26 cellular contexts compared by ENCODE assay signal in the genomic region with DNA sequence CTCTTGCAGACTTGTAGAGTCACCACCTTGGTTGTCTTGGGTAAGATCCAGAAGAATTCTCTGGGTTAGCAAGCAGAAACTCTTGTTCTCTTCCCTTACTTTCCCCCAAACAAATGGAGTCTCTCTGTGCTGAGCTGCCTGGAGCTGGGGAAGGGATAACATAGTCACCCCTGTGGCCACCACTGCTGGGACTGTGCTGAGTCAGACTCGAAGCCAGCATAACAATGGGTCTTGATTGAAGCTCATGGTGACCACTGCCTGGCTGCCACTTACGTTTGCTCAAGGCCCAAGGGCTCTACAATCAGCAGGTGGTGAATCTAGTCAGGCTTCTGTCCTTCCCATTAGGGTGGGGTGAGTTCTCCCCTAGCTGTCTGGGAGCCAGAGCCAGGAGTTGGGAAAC. TPM values are rescaled to one million over a fixed set of nuclear protein-coding genes. Genes with fewer than 3 reads are reported as not detected.
DNase-seq lines count a peak whose midpoint lies in the region; ATAC-seq, FAIRE-seq and TF ChIP-seq lines count a peak whose summit lies in the region.
"Had no signal": no experiment of that assay in that cellular context is flagged by ENCODE, and none has a peak within 500 bp of the region (broad histone marks: within the 10 kb centered on the region; RNA-seq: fewer than 3 reads in every experiment).

No MANE protein-coding gene starts in this region.

- peak overlapping the region; percentile 56 for H3K27ac ChIP-seq in C4-2B
- H3K27ac ChIP-seq: dorsolateral prefrontal cortex, epithelial cell of prostate, hepatocyte had no signal

- peaks cover 9% of the 10 kb centered on the region for H3K36me3 Mint-ChIP-seq in WTC11

- H3K4me3 ChIP-seq in fibroblast of the aortic adventitia (ENCODE audit: low read depth, low read length) = no peak overlapping the region
- H3K4me3 ChIP-seq: dorsolateral prefrontal cortex, hepatocyte, skin epidermis had no signal

- TF ChIP-seq POLR2A in H54 (IDR thresholded peaks at IDR 0.05; ENCODE audit: low read depth, low read length) = no peak

- no peaks in the 10 kb centered on the region for H3K27me3 Mint-ChIP-seq in WTC11 (ENCODE audit: low read depth)
- H3K27me3 Mint-ChIP-seq: CD4-positive, CD25-positive, alpha-beta regulatory T cell; progenitor cell of endocrine pancreas; T-cell had no signal

- DNase-seq in H54 (ENCODE audit: insufficient read length, low spot score) = no peak
- no peak for DNase-seq in WTC11 (ENCODE audit: low spot score)
- DNase-seq in fibroblast of the aortic adventitia (ENCODE audit: low read depth) = peak; percentile 32
- no peak for DNase-seq in superior temporal gyrus (ENCODE audit: extremely low spot score)
- DNase-seq: activated CD4-positive, alpha-beta T cell treated with anti-CD3 and anti-CD28 coated beads for 1 hour; activated CD8-positive, alpha-beta T cell treated with anti-CD3 and anti-CD28 coated beads, Interleukin-2, amount 10 ng/mL, durations not matched to agents 7 days and 5 days; activated gamma-delta T cell treated with Interleukin-2 at 50 U/mL for 16 hours; CD4-positive, CD25-positive, alpha-beta regulatory T cell; central memory CD4-positive, alpha-beta T cell; DMS153; dorsolateral prefrontal cortex; KBM-7; NCI-H526 treated with DMSO at 0.1 percent for 48 hours; OCI-M1; SIG-M5; stimulated activated CD4-positive, alpha-beta T cell treated with anti-CD3 and anti-CD28 coated beads, Interleukin-1b, Interleukin-23, amount 100 ng/mL, for 48 hours; T-cell had no signal

- peaks cover 31% of the 10 kb centered on the region for H3K4me1 Mint-ChIP-seq in WTC11

- peak; percentile 58 for FAIRE-seq in H54 (lab: Jason Lieb, UNC)

- POLR2A ChIA-PET in WTC11 (lab: Charles Lee) = no interaction called here

- H3K9me3 Mint-ChIP-seq in WTC11 = 0 out of 2 replicates have a peak, but pooled peaks cover 5% of the 10 kb centered on the region
- H3K9me3 Mint-ChIP-seq: T-cell had no signal

- ATAC-seq in WTC11 = peak; percentile 77
- ATAC-seq in GM21515 (IDR thresholded peaks at IDR 0.05; ENCODE audit: unreplicated experiment) = no peak
- no peak for ATAC-seq in HG03457 (IDR thresholded peaks at IDR 0.05; ENCODE audit: unreplicated experiment)
- ATAC-seq in GM18498 (IDR thresholded peaks at IDR 0.05; ENCODE audit: unreplicated experiment) = no peak
- ATAC-seq: activated CD8-positive, alpha-beta T cell treated with anti-CD3 and anti-CD28 coated beads, Interleukin-2, amount 10 ng/mL, durations not matched to agents 7 days and 5 days; T-cell had no signal

- H3K4me3 Mint-ChIP-seq in WTC11 = no peak overlapping the region
- H3K4me3 Mint-ChIP-seq: activated CD8-positive, alpha-beta T cell treated with anti-CD3 and anti-CD28 coated beads, Interleukin-2, amount 10 ng/mL, durations not matched to agents 7 days and 5 days; CD4-positive, CD25-positive, alpha-beta regulatory T cell; T-cell had no signal

- TF ChIP-seq CTCF in C4-2B (conservative IDR thresholded peaks at IDR 0.05) (no peak), WTC11 (IDR thresholded peaks at IDR 0.05) (no peak), fibroblast of the aortic adventitia (IDR thresholded peaks at IDR 0.05; ENCODE audit: insufficient read depth, low read length) (no peak)

- CTCF ChIA-PET in WTC11 (lab: Charles Lee) = interaction anchor here (0.8 to 1.0 kb wide), 2 partner anchors 34 to 370 kb away, joined by 3 read pairs; partner anchors contain the start of gene SMIM13

- peak overlapping the region; percentile 51; the same call in 1 of the 2 replicates for H3K27ac Mint-ChIP-seq in WTC11
- H3K27ac Mint-ChIP-seq: activated CD8-positive, alpha-beta T cell treated with anti-CD3 and anti-CD28 coated beads, Interleukin-2, amount 10 ng/mL, durations not matched to agents 7 days and 5 days; progenitor cell of endocrine pancreas; T-cell had no signal

TF ChIP-seq in WTC11, 78 proteins besides CTCF, POLR2A, EP300 and RAD21 (continues in another document):
- TF ChIP-seq, protein P1, sequence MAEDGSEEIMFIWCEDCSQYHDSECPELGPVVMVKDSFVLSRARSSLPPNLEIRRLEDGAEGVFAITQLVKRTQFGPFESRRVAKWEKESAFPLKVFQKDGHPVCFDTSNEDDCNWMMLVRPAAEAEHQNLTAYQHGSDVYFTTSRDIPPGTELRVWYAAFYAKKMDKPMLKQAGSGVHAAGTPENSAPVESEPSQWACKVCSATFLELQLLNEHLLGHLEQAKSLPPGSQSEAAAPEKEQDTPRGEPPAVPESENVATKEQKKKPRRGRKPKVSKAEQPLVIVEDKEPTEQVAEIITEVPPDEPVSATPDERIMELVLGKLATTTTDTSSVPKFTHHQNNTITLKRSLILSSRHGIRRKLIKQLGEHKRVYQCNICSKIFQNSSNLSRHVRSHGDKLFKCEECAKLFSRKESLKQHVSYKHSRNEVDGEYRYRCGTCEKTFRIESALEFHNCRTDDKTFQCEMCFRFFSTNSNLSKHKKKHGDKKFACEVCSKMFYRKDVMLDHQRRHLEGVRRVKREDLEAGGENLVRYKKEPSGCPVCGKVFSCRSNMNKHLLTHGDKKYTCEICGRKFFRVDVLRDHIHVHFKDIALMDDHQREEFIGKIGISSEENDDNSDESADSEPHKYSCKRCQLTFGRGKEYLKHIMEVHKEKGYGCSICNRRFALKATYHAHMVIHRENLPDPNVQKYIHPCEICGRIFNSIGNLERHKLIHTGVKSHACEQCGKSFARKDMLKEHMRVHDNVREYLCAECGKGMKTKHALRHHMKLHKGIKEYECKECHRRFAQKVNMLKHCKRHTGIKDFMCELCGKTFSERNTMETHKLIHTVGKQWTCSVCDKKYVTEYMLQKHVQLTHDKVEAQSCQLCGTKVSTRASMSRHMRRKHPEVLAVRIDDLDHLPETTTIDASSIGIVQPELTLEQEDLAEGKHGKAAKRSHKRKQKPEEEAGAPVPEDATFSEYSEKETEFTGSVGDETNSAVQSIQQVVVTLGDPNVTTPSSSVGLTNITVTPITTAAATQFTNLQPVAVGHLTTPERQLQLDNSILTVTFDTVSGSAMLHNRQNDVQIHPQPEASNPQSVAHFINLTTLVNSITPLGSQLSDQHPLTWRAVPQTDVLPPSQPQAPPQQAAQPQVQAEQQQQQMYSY (CRISPR knock-in tag; IDR thresholded peaks at IDR 0.05) = no peak
- TF ChIP-seq CBFB (CRISPR knock-in tag; IDR thresholded peaks at IDR 0.05; ENCODE audit: low read depth) (no peak), TEAD1 (CRISPR knock-in tag; IDR thresholded peaks at IDR 0.05) (no peak), ZNF263 (CRISPR knock-in tag; IDR thresholded peaks at IDR 0.05; ENCODE audit: low read depth) (no peak), ZNF232 (CRISPR knock-in tag; IDR thresholded peaks at IDR 0.05) (no peak), FOXJ3 (CRISPR knock-in tag; IDR thresholded peaks at IDR 0.05; ENCODE audit: borderline replicate concordance) (no peak), ETV6 (CRISPR knock-in tag; IDR thresholded peaks at IDR 0.05) (no peak), GABPB1 (CRISPR knock-in tag; IDR thresholded peaks at IDR 0.05) (no peak), ZBTB43 (CRISPR knock-in tag; IDR thresholded peaks at IDR 0.05) (no peak), GRHL2 (CRISPR knock-in tag; IDR thresholded peaks at IDR 0.05; ENCODE audit: insufficient replicate concordance, severe bottlenecking) (no peak), TEAD4 (CRISPR knock-in tag; IDR thresholded peaks at IDR 0.05) (no peak), NFYB (CRISPR knock-in tag; conservative IDR thresholded peaks at IDR 0.05; ENCODE audit: low read depth) (no peak), ERG (CRISPR knock-in tag; IDR thresholded peaks at IDR 0.05) (no peak)
- TF ChIP-seq, protein P2, sequence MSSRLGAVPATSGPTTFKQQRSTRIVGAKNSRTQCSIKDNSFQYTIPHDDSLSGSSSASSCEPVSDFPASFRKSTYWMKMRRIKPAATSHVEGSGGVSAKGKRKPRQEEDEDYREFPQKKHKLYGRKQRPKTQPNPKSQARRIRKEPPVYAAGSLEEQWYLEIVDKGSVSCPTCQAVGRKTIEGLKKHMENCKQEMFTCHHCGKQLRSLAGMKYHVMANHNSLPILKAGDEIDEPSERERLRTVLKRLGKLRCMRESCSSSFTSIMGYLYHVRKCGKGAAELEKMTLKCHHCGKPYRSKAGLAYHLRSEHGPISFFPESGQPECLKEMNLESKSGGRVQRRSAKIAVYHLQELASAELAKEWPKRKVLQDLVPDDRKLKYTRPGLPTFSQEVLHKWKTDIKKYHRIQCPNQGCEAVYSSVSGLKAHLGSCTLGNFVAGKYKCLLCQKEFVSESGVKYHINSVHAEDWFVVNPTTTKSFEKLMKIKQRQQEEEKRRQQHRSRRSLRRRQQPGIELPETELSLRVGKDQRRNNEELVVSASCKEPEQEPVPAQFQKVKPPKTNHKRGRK (CRISPR knock-in tag; IDR thresholded peaks at IDR 0.05; ENCODE audit: borderline replicate concordance) = no peak
- TF ChIP-seq, protein P3, sequence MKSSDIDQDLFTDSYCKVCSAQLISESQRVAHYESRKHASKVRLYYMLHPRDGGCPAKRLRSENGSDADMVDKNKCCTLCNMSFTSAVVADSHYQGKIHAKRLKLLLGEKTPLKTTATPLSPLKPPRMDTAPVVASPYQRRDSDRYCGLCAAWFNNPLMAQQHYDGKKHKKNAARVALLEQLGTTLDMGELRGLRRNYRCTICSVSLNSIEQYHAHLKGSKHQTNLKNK (CRISPR knock-in tag; IDR thresholded peaks at IDR 0.05) = no peak

RNA-seq across cellular contexts. Expression of gene ERVFRD-1, which starts 15.4 kb away (rescaled TPM):
- not detected in 3 replicates for total RNA-seq in WTC11 (2021)
- not detected in 2 replicates for total RNA-seq in fibroblast of the aortic adventitia (ENCODE audit: low replicate concordance)
- total RNA-seq: activated CD8-positive, alpha-beta T cell treated with anti-CD3 and anti-CD28 coated beads, Interleukin-2, amount 10 ng/mL, durations not matched to agents 7 days and 5 days; CD4-positive, CD25-positive, alpha-beta regulatory T cell; progenitor cell of endocrine pancreas; temporal lobe had no signal

RNA-seq across cellular contexts. Expression of gene SMIM13, which starts 33.2 kb away (rescaled TPM):
- total RNA-seq in WTC11 (2021) = 7.2 to 9.7 TPM (median 7.4 TPM) in 3 replicates
- total RNA-seq in fibroblast of the aortic adventitia (ENCODE audit: low replicate concordance) = 2.3 and 8.1 TPM in 2 replicates
